27 cellular contexts compared by ENCODE assay signal in genomic region chr5:120091376-120091948, GRCh38.
"Had no signal": no experiment of that assay in that cellular context is flagged by ENCODE, and none has a peak within 500 bp of the region (broad histone marks: within the 10 kb centered on the region; RNA-seq: fewer than 3 reads in every experiment).

No MANE protein-coding gene starts in this region.

- DNase-seq: activated CD4-positive, alpha-beta T cell treated with anti-CD3 and anti-CD28 coated beads for 48 hours; activated CD4-positive, alpha-beta T cell treated with anti-CD3 and anti-CD28 coated beads, Interleukin-2, amount 50 U/mL, for 48 hours; activated CD8-positive, alpha-beta memory T cell treated with anti-CD3 and anti-CD28 coated beads for 24 hours; activated effector memory CD4-positive, alpha-beta T cell treated with anti-CD3 and anti-CD28 coated beads, Interleukin-2, amount 50 U/mL, for 16 hours; activated naive CD4-positive, alpha-beta T cell treated with anti-CD3 and anti-CD28 coated beads, Interleukin-2, amount 10 ng/mL, durations not matched to agents 7 days and 5 days; activated naive CD8-positive, alpha-beta T cell treated with anti-CD3 and anti-CD28 coated beads, Interleukin-2, amount 10 ng/mL, durations not matched to agents 7 days and 5 days; activated T-cell treated with anti-CD3 and anti-CD28 coated beads, Interleukin-2, amount 50 U/mL, for 1 hour; brain microvascular endothelial cell; central memory CD4-positive, alpha-beta T cell; gastrocnemius medialis; hippocampal formation; kidney glomerular epithelial cell; left lung; lower lobe of right lung; mucosa of descending colon; right lobe of liver; stimulated activated CD4-positive, alpha-beta T cell treated with anti-CD3 and anti-CD28 coated beads, Interleukin-12 subunit alpha, Interleukin-12 subunit beta, amount 100 ng/mL, for 4 hours; stimulated activated CD4-positive, alpha-beta T cell treated with anti-CD3 and anti-CD28 coated beads, Interleukin-4, amount 100 ng/mL, for 1 hour; stimulated activated naive CD8-positive, alpha-beta T cell treated with anti-CD3 and anti-CD28 coated beads, Interleukin-15, Interleukin-2, amounts not matched to agents 100 U/mL and 50 U/mL, for 24 hours; T1000; testis; transverse colon had no signal

- FAIRE-seq: astrocyte, endothelial cell of umbilical vein had no signal

- H3K4me3 ChIP-seq: esophagus muscularis mucosa, gastrocnemius medialis, left lung, lower lobe of right lung, mucosa of descending colon, right lobe of liver, skin epidermis, testis, transverse colon had no signal

- H3K9me3 ChIP-seq: esophagus muscularis mucosa, gastrocnemius medialis, left lung, lower lobe of right lung, mucosa of descending colon, right lobe of liver, testis, transverse colon had no signal

- H3K36me3 ChIP-seq: brain microvascular endothelial cell, esophagus muscularis mucosa, gastrocnemius medialis, left lung, lower lobe of right lung, right lobe of liver, transverse colon, WERI-Rb-1 had no signal

- H3K27ac ChIP-seq: brain microvascular endothelial cell, esophagus muscularis mucosa, gastrocnemius medialis, left lung, lower lobe of right lung, right lobe of liver, skin epidermis, testis, transverse colon, WERI-Rb-1 had no signal

- H3K4me1 ChIP-seq: lower lobe of right lung, right lobe of liver, testis had no signal
